ENCODE assay signal across 21 cellular contexts in the genomic region with DNA sequence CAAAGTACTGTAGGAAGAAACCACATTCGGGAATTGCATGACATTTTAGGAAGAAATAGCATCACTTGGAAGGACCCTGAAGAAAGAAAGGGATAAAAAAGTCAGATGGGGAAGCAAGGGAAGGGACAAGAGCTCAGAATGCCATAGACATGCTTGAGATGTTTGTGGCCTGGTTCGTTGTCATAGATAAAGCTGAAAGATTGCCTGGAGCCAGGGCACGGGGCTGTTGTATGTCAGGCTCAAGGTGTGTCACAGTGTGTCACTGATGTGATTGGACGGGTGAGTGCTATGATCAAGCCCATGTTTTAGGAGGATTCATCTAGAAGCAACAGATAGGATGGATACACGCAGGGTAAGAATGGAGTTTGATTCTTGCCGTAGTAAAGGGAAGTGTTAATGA.
"Had no signal": no experiment of that assay in that cellular context is flagged by ENCODE, and none has a peak within 500 bp of the region (broad histone marks: within the 10 kb centered on the region; RNA-seq: fewer than 3 reads in every experiment).

No MANE protein-coding gene starts in this region.

- H3K27me3 ChIP-seq: brain microvascular endothelial cell, cardiac muscle cell had no signal

- H3K27ac ChIP-seq: brain microvascular endothelial cell, cardiac muscle cell had no signal

- H3K36me3 ChIP-seq: brain microvascular endothelial cell, cardiac muscle cell had no signal

- H3K9me3 Mint-ChIP-seq: activated B cell treated with CpG ODN at 0.5 μM for 24 hours; activated CD4-positive, alpha-beta memory T cell treated with anti-CD3 and anti-CD28 coated beads for 36 hours; activated CD4-positive, alpha-beta T cell treated with anti-CD3 and anti-CD28 coated beads, Interleukin-2, amount 10 ng/mL, durations not matched to agents 7 days and 5 days; activated naive CD4-positive, alpha-beta T cell treated with anti-CD3 and anti-CD28 coated beads for 36 hours; activated T-helper 17 cell treated with anti-CD3 and anti-CD28 coated beads, Interleukin-2, amount 50 U/mL, for 72 hours; T-cell had no signal

- H3K4me1 Mint-ChIP-seq: activated CD4-positive, alpha-beta T cell treated with anti-CD3 and anti-CD28 coated beads, Interleukin-2, amount 10 ng/mL, durations not matched to agents 7 days and 5 days; activated T-helper 17 cell treated with anti-CD3 and anti-CD28 coated beads, Interleukin-2, amount 50 U/mL, for 72 hours; T-cell had no signal

- H3K27ac Mint-ChIP-seq: activated B cell treated with CpG ODN at 0.5 μM for 24 hours; activated CD4-positive, alpha-beta memory T cell treated with anti-CD3 and anti-CD28 coated beads for 36 hours; activated CD4-positive, alpha-beta T cell treated with anti-CD3 and anti-CD28 coated beads, Interleukin-2, amount 10 ng/mL, durations not matched to agents 7 days and 5 days; activated naive CD4-positive, alpha-beta T cell treated with anti-CD3 and anti-CD28 coated beads for 36 hours; activated naive CD8-positive, alpha-beta T cell; activated T-helper 17 cell treated with anti-CD3 and anti-CD28 coated beads, Interleukin-2, amount 50 U/mL, for 72 hours; T-cell had no signal

- H3K4me3 ChIP-seq: cardiac muscle cell had no signal

- H3K4me3 Mint-ChIP-seq: activated B cell treated with CpG ODN at 0.5 μM for 24 hours; activated CD4-positive, alpha-beta memory T cell treated with anti-CD3 and anti-CD28 coated beads for 36 hours; activated CD4-positive, alpha-beta T cell treated with anti-CD3 and anti-CD28 coated beads, Interleukin-2, amount 10 ng/mL, durations not matched to agents 7 days and 5 days; activated naive CD4-positive, alpha-beta T cell treated with anti-CD3 and anti-CD28 coated beads for 36 hours; activated naive CD8-positive, alpha-beta T cell; activated T-helper 17 cell treated with anti-CD3 and anti-CD28 coated beads, Interleukin-2, amount 50 U/mL, for 72 hours; T-cell had no signal

- H3K36me3 Mint-ChIP-seq: activated CD4-positive, alpha-beta memory T cell treated with anti-CD3 and anti-CD28 coated beads for 36 hours; activated naive CD8-positive, alpha-beta T cell; T-cell had no signal

- H3K27me3 Mint-ChIP-seq: activated B cell treated with CpG ODN at 0.5 μM for 24 hours; activated CD4-positive, alpha-beta memory T cell treated with anti-CD3 and anti-CD28 coated beads for 36 hours; activated naive CD8-positive, alpha-beta T cell; T-cell had no signal

- DNase-seq: activated B cell treated with CpG ODN at 0.5 μM for 24 hours; activated CD4-positive, alpha-beta memory T cell treated with anti-CD3 and anti-CD28 coated beads for 36 hours; activated CD4-positive, alpha-beta T cell treated with anti-CD3 and anti-CD28 coated beads, Interleukin-2, amount 10 ng/mL, durations not matched to agents 7 days and 5 days; activated CD8-positive, alpha-beta memory T cell treated with anti-CD3 and anti-CD28 coated beads for 24 hours; activated gamma-delta T cell; activated naive CD4-positive, alpha-beta T cell treated with anti-CD3 and anti-CD28 coated beads for 36 hours; activated T-cell treated with anti-CD3 and anti-CD28 coated beads, Interleukin-2, amount 50 U/mL, for 48 hours; amygdala; brain microvascular endothelial cell; NCI-H1930; NCI-H2171; NCI-H226; NCI-H526 treated with DMSO at 0.1 percent for 48 hours; NCI-H82; SIG-M5; T-cell; T-helper 2 cell; T1000 had no signal
